ENCODE assay signal across 8 cellular contexts in the genomic region with DNA sequence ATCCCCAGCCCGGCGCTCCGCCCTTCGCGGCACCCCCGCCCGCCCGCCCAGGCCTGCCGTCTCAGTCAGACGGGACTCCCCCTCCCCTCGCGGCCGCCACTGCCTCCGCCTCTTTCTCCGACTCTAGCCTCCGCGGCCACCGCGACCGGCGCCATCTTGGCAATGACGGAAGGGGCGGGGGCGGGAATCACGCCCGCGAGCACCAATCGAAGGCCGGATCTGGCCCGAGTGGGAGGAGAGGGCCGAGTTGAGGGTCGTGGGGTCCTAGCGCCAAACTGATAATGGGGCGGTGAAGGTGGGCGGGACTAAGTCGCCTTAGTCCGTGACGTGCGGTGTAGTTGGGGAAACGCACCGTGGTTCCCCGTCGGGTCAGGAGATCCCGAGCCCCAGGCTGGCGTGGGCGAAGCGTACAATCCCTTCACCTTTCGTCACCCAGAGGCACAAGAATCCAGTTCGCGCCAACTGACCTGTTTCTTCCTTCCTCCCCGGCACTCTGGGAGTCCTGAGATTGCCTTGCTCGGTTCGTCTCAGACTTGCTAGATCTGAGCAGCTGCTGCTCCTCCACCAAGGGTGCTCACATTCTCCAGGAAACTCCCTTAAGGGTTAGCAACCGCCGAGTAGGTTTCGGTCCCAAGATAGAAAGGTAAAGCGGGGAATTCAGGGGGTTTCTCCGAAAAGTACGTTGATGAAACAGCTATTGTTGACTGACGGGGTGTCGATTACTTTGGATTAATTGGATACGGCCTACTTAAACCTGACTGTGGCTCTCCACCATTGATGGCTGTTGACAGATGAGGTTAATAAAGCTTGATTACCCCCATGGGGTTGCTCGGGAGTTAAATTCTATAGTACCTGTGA. TPM values are rescaled to one million over a fixed set of nuclear protein-coding genes. Genes with fewer than 3 reads are reported as not detected.
DNase-seq lines count a peak whose midpoint lies in the region; ATAC-seq, FAIRE-seq and TF ChIP-seq lines count a peak whose summit lies in the region.

A gene (minus strand): TSS at position 164 of the 858 bp plus-strand sequence. CDS start 35,843 bp downstream, outside the sequence.

- H3K4me1 ChIP-seq in ACC112 (ENCODE audit: control insufficient read depth, insufficient read depth, low read length, unreplicated experiment): peaks cover 34% of the 10 kb centered on the region
- peaks cover 40% of the 10 kb centered on the region for H3K4me1 ChIP-seq in mammary epithelial cell (ENCODE audit: insufficient read depth, low read length)
- no peaks in the 10 kb centered on the region for H3K4me1 ChIP-seq in iPS-20b (ENCODE audit: insufficient read depth, low read length)
- H3K4me1 ChIP-seq in small intestine (ENCODE audit: control insufficient read depth in 2 of 2, insufficient read depth in 1 of 2, low read depth in 1 of 2, low read length in 1 of 2): peaks cover 0 to 2% of the 10 kb centered on the region in 2 donors

- no peaks in the 10 kb centered on the region for H3K36me3 ChIP-seq in ACC112 (ENCODE audit: insufficient read depth, low read length)
- H3K36me3 ChIP-seq in WERI-Rb-1: no peaks in the 10 kb centered on the region
- H3K36me3 ChIP-seq in mammary epithelial cell (ENCODE audit: insufficient read depth, low read length): no peaks in the 10 kb centered on the region
- H3K36me3 ChIP-seq in iPS-20b (ENCODE audit: insufficient read depth, low read depth, low read length): no peaks in the 10 kb centered on the region
- no peaks in the 10 kb centered on the region for H3K36me3 ChIP-seq in small intestine (ENCODE audit: control insufficient read depth in 2 of 2, insufficient read depth in 2 of 2, low read length in 2 of 2)

- no peaks in the 10 kb centered on the region for H3K27me3 ChIP-seq in ACC112 (ENCODE audit: insufficient read depth, low read length)
- H3K27me3 ChIP-seq in WERI-Rb-1 (ENCODE audit: insufficient read depth, low read depth, severe bottlenecking): no peaks in the 10 kb centered on the region
- no peaks in the 10 kb centered on the region for H3K27me3 ChIP-seq in mammary epithelial cell (ENCODE audit: insufficient read depth, low read length)
- H3K27me3 ChIP-seq in iPS-20b (ENCODE audit: insufficient read depth, low read length): peaks cover 6% of the 10 kb centered on the region; the same call in 1 of the 2 replicates
- H3K27me3 ChIP-seq in small intestine (ENCODE audit: control insufficient read depth in 2 of 2, insufficient read depth in 2 of 2, low read length in 2 of 2): no peaks in the 10 kb centered on the region

- H3K27ac ChIP-seq in ACC112 (ENCODE audit: low read depth, low read length): peak within 1 kb of the TSS; percentile 87
- peak within 1 kb of the TSS; percentile 91 for H3K27ac ChIP-seq in WERI-Rb-1
- H3K27ac ChIP-seq in mammary epithelial cell (ENCODE audit: insufficient read depth, low read depth, low read length): peak within 1 kb of the TSS; percentile 95
- peak within 1 kb of the TSS; percentile 3 for H3K27ac ChIP-seq in iPS-20b (ENCODE audit: low read length)
- peak within 1 kb of the TSS; percentile 93 to 100 for H3K27ac ChIP-seq in small intestine (ENCODE audit: low read depth in 1 of 2, low read length in 1 of 2)

- no peak for TF ChIP-seq CTCF in WERI-Rb-1 (IDR thresholded peaks at IDR 0.05; ENCODE audit: low read depth, low read length)
- no peak for TF ChIP-seq CTCF in mammary epithelial cell (conservative IDR thresholded peaks at IDR 0.05 in 1 of 2, IDR thresholded peaks at IDR 0.05 in 1 of 2; ENCODE audit: extremely low read depth in 1 of 2, insufficient read depth in 1 of 2, low read depth in 1 of 2, low read length in 2 of 2)

- CTCF ChIA-PET in mammary epithelial cell (lab: Charles Lee; ENCODE audit: low non-redundant PET): no interaction called here

- H3K4me2 ChIP-seq in mammary epithelial cell (ENCODE audit: insufficient read depth, low read depth, low read length): peak within 1 kb of the TSS; percentile 89

- H3K79me2 ChIP-seq in ACC112 (ENCODE audit: control insufficient read depth, insufficient read depth, low read length, unreplicated experiment): peaks cover 35% of the 10 kb centered on the region
- peaks cover 40% of the 10 kb centered on the region for H3K79me2 ChIP-seq in mammary epithelial cell (ENCODE audit: insufficient read depth, low read length)

- 2% methylated on average over 10 of the region's 63 CpGs for WGBS in mammary epithelial cell (ENCODE audit: low coverage, missing lambda C conversion rate)
- WGBS in small intestine, 3 donors: 0 to 1% (median 1%) methylated on average over 43 to 63 of the region's 63 CpGs

- TSS peak; percentile 93 for BruUV-seq in mammary epithelial cell (replicated peaks; lab: Mats Ljungman, UMichigan)

- H2AFZ ChIP-seq in ACC112 (ENCODE audit: low read length, unreplicated experiment) (peak within 1 kb of the TSS; percentile 94), mammary epithelial cell (ENCODE audit: low read depth, low read length) (peak within 1 kb of the TSS; percentile 85)

- no peaks in the 10 kb centered on the region for H3K9me3 ChIP-seq in WERI-Rb-1 (ENCODE audit: severe bottlenecking)
- no peaks in the 10 kb centered on the region for H3K9me3 ChIP-seq in mammary epithelial cell (replicated peaks; ENCODE audit: insufficient read depth, low read length)
- no peaks in the 10 kb centered on the region for H3K9me3 ChIP-seq in iPS-20b (ENCODE audit: insufficient read depth, low read depth, low read length)
- no peaks in the 10 kb centered on the region for H3K9me3 ChIP-seq in small intestine (ENCODE audit: control insufficient read depth, low read depth)

- intact Hi-C loops in mammary epithelial cell (cut with micrococcal nuclease): loop anchor here (2.0 kb wide), 1 partner anchor 32 kb away; no protein-coding TSS in a partner anchor

- DNase-seq in NCI-H2196 treated with DMSO at 0.1 percent for 48 hours (lab: John Stamatoyannopoulos, UW; ENCODE audit: unreplicated experiment): peak; percentile 89
- peak; percentile 98 for DNase-seq in WERI-Rb-1
- peak; percentile 99 for DNase-seq in mammary epithelial cell
- DNase-seq in small intestine: peak; percentile 98

- ATAC-seq in GM18870 (IDR thresholded peaks at IDR 0.05; ENCODE audit: unreplicated experiment) (peak; percentile 70), HG03135 (IDR thresholded peaks at IDR 0.05; ENCODE audit: unreplicated experiment) (peak; percentile 77)

- H3K4me3 ChIP-seq in ACC112 (ENCODE audit: low read depth, low read length) (peak within 1 kb of the TSS; percentile 98), WERI-Rb-1 (ENCODE audit: low read depth, low read length) (peak within 1 kb of the TSS; percentile 75), mammary epithelial cell (replicated peaks in 1 of 3; ENCODE audit: insufficient read depth in 1 of 3, low read depth in 2 of 3, low read length in 3 of 3) (peak within 1 kb of the TSS; percentile 56 to 88 (median 83)), iPS-20b (ENCODE audit: low read length) (peak within 1 kb of the TSS; percentile 95), small intestine (ENCODE audit: low read depth in 1 of 2, low read length in 2 of 2) (peak within 1 kb of the TSS; percentile 86 to 100)

- dilution Hi-C loops in mammary epithelial cell (cut with HindIII; ENCODE audit: low sequenced_read_pairs): no loop called here

- peak within 1 kb of the TSS; percentile 97 for H3K9ac ChIP-seq in mammary epithelial cell (ENCODE audit: insufficient read depth, low read length)
- H3K9ac ChIP-seq in iPS-20b (ENCODE audit: low read depth, low read length): peak within 1 kb of the TSS; percentile 84

- H4K20me1 ChIP-seq in mammary epithelial cell (ENCODE audit: insufficient read depth, low read length): no peaks in the 10 kb centered on the region

- in situ Hi-C loops in mammary epithelial cell (cut with MboI; ENCODE audit: low sequenced_read_pairs in 2 of 2): no loop called here

- no peak for FAIRE-seq in small intestine (lab: Jason Lieb, UNC)

RNA-seq across cellular contexts. Expression of the gene that starts here (rescaled TPM):
- 10 to 100 TPM; 16.8 to 21.7 TPM for total RNA-seq in mammary epithelial cell
- polyA plus RNA-seq in mammary epithelial cell (6.1 TPM), small intestine (1 to 10 TPM; 2.4 to 7.3 (median 5.8) TPM)
- polyA minus RNA-seq in mammary epithelial cell: 24.7 TPM

Comparison
In these comparisons a context has a peak if more than half of its experiments do, and no peak if none do; other contexts are left out.
1. Peak in every context shown above with its lines: DNase-seq, ATAC-seq, H3K4me3 ChIP-seq and H3K27ac ChIP-seq.
2. H3K27ac ChIP-seq: peak in every context shown above with its lines; median percentile 96 in small intestine; 95 in mammary epithelial cell; 91 in WERI-Rb-1; 87 in ACC112; 3 in iPS-20b.